18 cellular contexts compared by ENCODE assay signal in genomic region chr6:126444874-126445273, GRCh38.
DNase-seq lines count a peak whose midpoint lies in the region; TF ChIP-seq lines count a peak whose summit lies in the region.
"Had no signal": no experiment of that assay in that cellular context is flagged by ENCODE, and none has a peak within 500 bp of the region (broad histone marks: within the 10 kb centered on the region; RNA-seq: fewer than 3 reads in every experiment).

No MANE protein-coding gene starts in this region.

- H3K27me3 Mint-ChIP-seq in activated T-cell treated with anti-CD3 and anti-CD28 coated beads, Interleukin-2, amount 50 U/mL, for 24 hours: no peaks in the 10 kb centered on the region
- H3K27me3 Mint-ChIP-seq: stimulated activated naive B cell treated with anti-CD40 and anti-IgM and Interleukin-4, amounts not matched to agents 10 μg/mL and 1 μg/mL and 100 μg/mL, for 72 hours had no signal

- H3K4me3 ChIP-seq in choroid plexus epithelial cell (ENCODE audit: low read depth, low read length): no peak overlapping the region
- H3K4me3 ChIP-seq in kidney epithelial cell (ENCODE audit: low read depth, low read length): no peak overlapping the region
- H3K4me3 ChIP-seq: heart left ventricle, transverse colon had no signal

- no peaks in the 10 kb centered on the region for H3K36me3 ChIP-seq in kidney epithelial cell (ENCODE audit: control insufficient read depth, insufficient read depth, low read length)
- H3K36me3 ChIP-seq: heart left ventricle, transverse colon had no signal

- H3K27me3 ChIP-seq in kidney epithelial cell (ENCODE audit: control insufficient read depth, insufficient read depth, low read length): no peaks in the 10 kb centered on the region
- H3K27me3 ChIP-seq: heart left ventricle, transverse colon had no signal

- TF ChIP-seq CTCF in choroid plexus epithelial cell (conservative IDR thresholded peaks at IDR 0.05; ENCODE audit: low read depth, low read length): no peak
- no peak for TF ChIP-seq CTCF in kidney epithelial cell (IDR thresholded peaks at IDR 0.05; ENCODE audit: insufficient read depth, low read length, poor library complexity, severe bottlenecking)

- peaks cover 2% of the 10 kb centered on the region for H3K9me3 Mint-ChIP-seq in activated T-cell treated with anti-CD3 and anti-CD28 coated beads, Interleukin-2, amount 50 U/mL, for 24 hours
- H3K9me3 Mint-ChIP-seq: activated T-helper 1 cell treated with anti-CD3 and anti-CD28 coated beads, Interleukin-12 subunit alpha, Interleukin-12 subunit beta, Interleukin-2, Interleukin-4 antibody, amounts not matched to agents 30 ng/mL and 10 ng/mL and 1 ng/mL, durations not matched to agents 14 hours and 24 hours and 36 hours; stimulated activated naive B cell treated with anti-CD40 and anti-IgM and Interleukin-4, amounts not matched to agents 10 μg/mL and 1 μg/mL and 100 μg/mL, for 72 hours had no signal

- H3K27ac Mint-ChIP-seq in activated T-cell treated with anti-CD3 and anti-CD28 coated beads, Interleukin-2, amount 50 U/mL, for 24 hours: no peak overlapping the region
- H3K27ac Mint-ChIP-seq: activated CD8-positive, alpha-beta T cell treated with anti-CD3 and anti-CD28 coated beads, Interleukin-2, amount 10 ng/mL, durations not matched to agents 7 days and 5 days; activated T-helper 1 cell treated with anti-CD3 and anti-CD28 coated beads, Interleukin-12 subunit alpha, Interleukin-12 subunit beta, Interleukin-2, Interleukin-4 antibody, amounts not matched to agents 30 ng/mL and 10 ng/mL and 1 ng/mL, durations not matched to agents 14 hours and 24 hours and 36 hours; stimulated activated naive B cell treated with anti-CD40 and anti-IgM and Interleukin-4, amounts not matched to agents 10 μg/mL and 1 μg/mL and 100 μg/mL, for 72 hours had no signal

- H3K4me3 Mint-ChIP-seq in activated T-cell treated with anti-CD3 and anti-CD28 coated beads, Interleukin-2, amount 50 U/mL, for 24 hours: no peak overlapping the region
- H3K4me3 Mint-ChIP-seq: activated CD8-positive, alpha-beta T cell treated with anti-CD3 and anti-CD28 coated beads, Interleukin-2, amount 10 ng/mL, durations not matched to agents 7 days and 5 days; activated T-helper 1 cell treated with anti-CD3 and anti-CD28 coated beads, Interleukin-12 subunit alpha, Interleukin-12 subunit beta, Interleukin-2, Interleukin-4 antibody, amounts not matched to agents 30 ng/mL and 10 ng/mL and 1 ng/mL, durations not matched to agents 14 hours and 24 hours and 36 hours; stimulated activated naive B cell treated with anti-CD40 and anti-IgM and Interleukin-4, amounts not matched to agents 10 μg/mL and 1 μg/mL and 100 μg/mL, for 72 hours had no signal

- H3K4me1 Mint-ChIP-seq in activated T-cell treated with anti-CD3 and anti-CD28 coated beads, Interleukin-2, amount 50 U/mL, for 24 hours (ENCODE audit: low read depth): no peaks in the 10 kb centered on the region
- H3K4me1 Mint-ChIP-seq: stimulated activated naive B cell treated with anti-CD40 and anti-IgM and Interleukin-4, amounts not matched to agents 10 μg/mL and 1 μg/mL and 100 μg/mL, for 72 hours had no signal

- H3K36me3 Mint-ChIP-seq in activated T-cell treated with anti-CD3 and anti-CD28 coated beads, Interleukin-2, amount 50 U/mL, for 24 hours (ENCODE audit: low read depth): no peaks in the 10 kb centered on the region
- H3K36me3 Mint-ChIP-seq: stimulated activated naive B cell treated with anti-CD40 and anti-IgM and Interleukin-4, amounts not matched to agents 10 μg/mL and 1 μg/mL and 100 μg/mL, for 72 hours had no signal

- DNase-seq in HT1080 (ENCODE audit: low read depth) (peak; percentile 23), choroid plexus epithelial cell (ENCODE audit: low read depth) (peak; percentile 78), kidney epithelial cell (ENCODE audit: low read depth) (peak; percentile 16), smooth muscle cell of the brain vasculature (ENCODE audit: low read depth, low spot score) (peak; percentile 9), HUDEP-2 (lab: John Stamatoyannopoulos, UW; ENCODE audit: unreplicated experiment in 76 of 76) (no peak), cerebellar cortex (ENCODE audit: low spot score) (no peak), NCI-H510A treated with DMSO at 0.1 percent for 48 hours (lab: John Stamatoyannopoulos, UW) (no peak)
- DNase-seq in activated T-cell treated with anti-CD3 and anti-CD28 coated beads, Interleukin-2, amount 50 U/mL, for 24 hours: no peak
- DNase-seq: activated CD8-positive, alpha-beta T cell treated with anti-CD3 and anti-CD28 coated beads, Interleukin-2, amount 10 ng/mL, durations not matched to agents 7 days and 5 days; amygdala; heart left ventricle; kidney; NCI-H2107; nucleus accumbens; stimulated activated naive B cell treated with anti-CD40 and anti-IgM and Interleukin-4, amounts not matched to agents 10 μg/mL and 1 μg/mL and 100 μg/mL, for 72 hours; SW 1271; transverse colon had no signal

Comparison
In these comparisons a context has a peak if more than half of its experiments do, and no peak if none do; other contexts are left out.
1. DNase-seq: peak in HT1080 (single experiment), choroid plexus epithelial cell (single experiment), kidney epithelial cell (single experiment) and smooth muscle cell of the brain vasculature (single experiment); none in activated T-cell treated with anti-CD3 and anti-CD28 coated beads, Interleukin-2, amount 50 U/mL, for 24 hours (single experiment), HUDEP-2 (0 of 76), cerebellar cortex (single experiment) and NCI-H510A treated with DMSO at 0.1 percent for 48 hours (single experiment).